Comparison of ENCODE assay signal across 28 cellular contexts in genomic region chr12:24244801-24245200, GRCh38.
DNase-seq lines count a peak whose midpoint lies in the region; ATAC-seq, FAIRE-seq and TF ChIP-seq lines count a peak whose summit lies in the region.
"Had no signal": no experiment of that assay in that cellular context is flagged by ENCODE, and none has a peak within 500 bp of the region (broad histone marks: within the 10 kb centered on the region; RNA-seq: fewer than 3 reads in every experiment).

No MANE protein-coding gene starts in this region.

- H3K36me3 ChIP-seq in GM23338 (ENCODE audit: insufficient read depth) (no peaks in the 10 kb centered on the region), RWPE2 (ENCODE audit: low read depth) (no peaks in the 10 kb centered on the region), keratinocyte (ENCODE audit: control insufficient read depth in 2 of 2, extremely low read depth in 1 of 2, insufficient read depth in 2 of 2, low read length in 2 of 2) (no peaks in the 10 kb centered on the region)
- H3K36me3 ChIP-seq: left ventricle myocardium inferior had no signal

- H3K4me1 ChIP-seq in GM23338 (ENCODE audit: insufficient read depth) (peaks cover 8% of the 10 kb centered on the region; the same call in 1 of the 2 replicates), RWPE2 (ENCODE audit: insufficient read depth, poor library complexity, severe bottlenecking) (no peaks in the 10 kb centered on the region), keratinocyte (ENCODE audit: control insufficient read depth, extremely low read depth, insufficient read depth, low read length) (peaks cover 7% of the 10 kb centered on the region)
- H3K4me1 ChIP-seq: left ventricle myocardium inferior had no signal

- H3K79me2 ChIP-seq in GM23338 (replicated peaks; ENCODE audit: insufficient read depth): no peaks in the 10 kb centered on the region
- no peaks in the 10 kb centered on the region for H3K79me2 ChIP-seq in keratinocyte (ENCODE audit: control insufficient read depth, insufficient read depth, low read length)

- dilution Hi-C loops in keratinocyte (cut with MboI; ENCODE audit: extremely low pct_ligation_motif_present, low sequenced_read_pairs): no loop called here

- no peak overlapping the region; the same call in 1 of the 2 replicates for H3K27ac Mint-ChIP-seq in GM23338
- H3K27ac Mint-ChIP-seq in chondrocyte (ENCODE audit: unreplicated experiment): no peak overlapping the region
- H3K27ac Mint-ChIP-seq: activated CD4-positive, alpha-beta T cell treated with anti-CD3 and anti-CD28 coated beads, Interleukin-2, amount 10 ng/mL, durations not matched to agents 24 days and 14 days; dendritic cell treated with granulocyte-macrophage colony-stimulating factor and Interleukin-4, amounts not matched to agents 40 ng/mL and 50 ng/mL, for 4 days; mesothelial cell of epicardium; naive thymus-derived CD8-positive, alpha-beta T cell; stimulated activated naive CD8-positive, alpha-beta T cell treated with anti-CD3 and anti-CD28 coated beads, Interleukin-15, Interleukin-2, amounts not matched to agents 100 ng/mL and 50 ng/mL, for 24 hours had no signal

- ATAC-seq in GM23338 (peak; percentile 40), RWPE2 (ENCODE audit: low read depth) (peak; percentile 82), GM21423 (IDR thresholded peaks at IDR 0.05; ENCODE audit: unreplicated experiment) (no peak)
- ATAC-seq: activated T-cell treated with anti-CD3 and anti-CD28 coated beads, Interleukin-2, amount 50 U/mL, for 4 hours; naive thymus-derived CD8-positive, alpha-beta T cell; Right ventricle myocardium inferior had no signal

- H3K27ac ChIP-seq in GM23338 (ENCODE audit: low read depth): no peak overlapping the region
- H3K27ac ChIP-seq in RWPE2 (ENCODE audit: poor library complexity, severe bottlenecking): no peak overlapping the region
- peak overlapping the region; percentile 38 for H3K27ac ChIP-seq in keratinocyte (ENCODE audit: control insufficient read depth, insufficient read depth, low read length)
- H3K27ac ChIP-seq: left ventricle myocardium inferior had no signal

- H3K9me1 ChIP-seq in keratinocyte (ENCODE audit: control insufficient read depth, extremely low read depth, insufficient read depth, low read length): no peaks in the 10 kb centered on the region

- H3K4me3 Mint-ChIP-seq in GM23338: no peak overlapping the region
- no peak overlapping the region for H3K4me3 Mint-ChIP-seq in chondrocyte (ENCODE audit: unreplicated experiment)
- H3K4me3 Mint-ChIP-seq: activated CD4-positive, alpha-beta T cell treated with anti-CD3 and anti-CD28 coated beads, Interleukin-2, amount 10 ng/mL, durations not matched to agents 24 days and 14 days; activated T-cell treated with anti-CD3 and anti-CD28 coated beads, Interleukin-2, amount 50 U/mL, for 4 hours; dendritic cell treated with granulocyte-macrophage colony-stimulating factor and Interleukin-4, amounts not matched to agents 40 ng/mL and 50 ng/mL, for 4 days; mesothelial cell of epicardium; naive thymus-derived CD8-positive, alpha-beta T cell; stimulated activated naive CD8-positive, alpha-beta T cell treated with anti-CD3 and anti-CD28 coated beads, Interleukin-15, Interleukin-2, amounts not matched to agents 100 ng/mL and 50 ng/mL, for 24 hours had no signal

- H3K4me1 Mint-ChIP-seq in GM23338 (peaks cover 31% of the 10 kb centered on the region), chondrocyte (ENCODE audit: low read depth) (peaks cover 13% of the 10 kb centered on the region)
- H3K4me1 Mint-ChIP-seq: activated CD4-positive, alpha-beta T cell treated with anti-CD3 and anti-CD28 coated beads, Interleukin-2, amount 10 ng/mL, durations not matched to agents 24 days and 14 days; mesothelial cell of epicardium; naive thymus-derived CD8-positive, alpha-beta T cell had no signal

- H3K9me3 Mint-ChIP-seq in GM23338: no peaks in the 10 kb centered on the region; the same call in 2 of the 3 replicates
- H3K9me3 Mint-ChIP-seq in chondrocyte (ENCODE audit: low read depth): peaks cover 2% of the 10 kb centered on the region
- H3K9me3 Mint-ChIP-seq: activated CD4-positive, alpha-beta T cell treated with anti-CD3 and anti-CD28 coated beads, Interleukin-2, amount 10 ng/mL, durations not matched to agents 24 days and 14 days; dendritic cell treated with granulocyte-macrophage colony-stimulating factor and Interleukin-4, amounts not matched to agents 40 ng/mL and 50 ng/mL, for 4 days; mesothelial cell of epicardium had no signal

- H3K36me3 Mint-ChIP-seq in GM23338 (ENCODE audit: low read depth) (no peaks in the 10 kb centered on the region), chondrocyte (ENCODE audit: low read depth) (no peaks in the 10 kb centered on the region)
- H3K36me3 Mint-ChIP-seq: mesothelial cell of epicardium; naive thymus-derived CD8-positive, alpha-beta T cell had no signal

- H2AFZ ChIP-seq in GM23338 (no peak overlapping the region), keratinocyte (ENCODE audit: control insufficient read depth, low read length) (no peak overlapping the region)

- DNase-seq in GM23338 (ENCODE audit: low spot score) (no peak), NCI-H1436 (lab: John Stamatoyannopoulos, UW) (peak; percentile 80), RWPE2 (ENCODE audit: low spot score) (no peak), keratinocyte (ENCODE audit: low read depth, low spot score) (peak; percentile 38), GDM1 (lab: John Stamatoyannopoulos, UW) (no peak), chondrocyte (ENCODE audit: low spot score) (no peak)
- DNase-seq in stimulated activated CD4-positive, alpha-beta T cell treated with anti-CD3 and anti-CD28 coated beads, Interleukin-2, amount 100 ng/mL, for 48 hours: no peak
- DNase-seq: ACHN; activated CD4-positive, alpha-beta T cell treated with anti-CD3 and anti-CD28 coated beads, Interleukin-2, amount 10 ng/mL, durations not matched to agents 24 days and 14 days; activated gamma-delta T cell treated with Interleukin-2 at 50 U/mL for 16 hours; activated T-cell treated with anti-CD3 and anti-CD28 coated beads, Interleukin-2, amount 50 U/mL, for 4 hours; central memory CD4-positive, alpha-beta T cell; DMS79 treated with DMSO at 0.1 percent for 48 hours; hypothalamus; KG1; left ventricle myocardium inferior; naive thymus-derived CD8-positive, alpha-beta T cell; NCI-H187; NCI-H345; occipital lobe had no signal

- no peaks in the 10 kb centered on the region for H3F3A ChIP-seq in GM23338 (replicated peaks; ENCODE audit: low read depth)

- H3K4me2 ChIP-seq in GM23338: no peak overlapping the region
- no peak overlapping the region for H3K4me2 ChIP-seq in keratinocyte (ENCODE audit: control insufficient read depth, extremely low read depth, insufficient read depth, low read depth, low read length)

- no peaks in the 10 kb centered on the region for H3K9me3 ChIP-seq in RWPE2 (ENCODE audit: severe bottlenecking)
- no peaks in the 10 kb centered on the region for H3K9me3 ChIP-seq in keratinocyte (ENCODE audit: control insufficient read depth, low read depth, low read length)
- H3K9me3 ChIP-seq: left ventricle myocardium inferior had no signal

- peaks cover 2% of the 10 kb centered on the region for H3K27me3 Mint-ChIP-seq in GM23338 (ENCODE audit: insufficient read depth, low read depth, poor library complexity)
- H3K27me3 Mint-ChIP-seq in chondrocyte (ENCODE audit: low read depth): no peaks in the 10 kb centered on the region
- H3K27me3 Mint-ChIP-seq: activated CD4-positive, alpha-beta T cell treated with anti-CD3 and anti-CD28 coated beads, Interleukin-2, amount 10 ng/mL, durations not matched to agents 24 days and 14 days; dendritic cell treated with granulocyte-macrophage colony-stimulating factor and Interleukin-4, amounts not matched to agents 40 ng/mL and 50 ng/mL, for 4 days; stimulated activated naive CD8-positive, alpha-beta T cell treated with anti-CD3 and anti-CD28 coated beads, Interleukin-15, Interleukin-2, amounts not matched to agents 100 ng/mL and 50 ng/mL, for 24 hours had no signal

- H3K9ac ChIP-seq in keratinocyte (ENCODE audit: control insufficient read depth, extremely low read depth, insufficient read depth, low read length): no peak overlapping the region

- peak; percentile 87 for FAIRE-seq in keratinocyte (lab: Jason Lieb, UNC)
- FAIRE-seq: astrocyte, endometrium, GM18507 had no signal

- no peaks in the 10 kb centered on the region for H3K9me2 ChIP-seq in GM23338 (ENCODE audit: insufficient read depth)

- TF ChIP-seq CTCF in GM23338 (conservative IDR thresholded peaks at IDR 0.05; ENCODE audit: low read depth in 2 of 2) (no peak), RWPE2 (IDR thresholded peaks at IDR 0.05; ENCODE audit: poor library complexity, severe bottlenecking) (no peak), keratinocyte (optimal IDR thresholded peaks at IDR 0.05 in 1 of 3, IDR thresholded peaks at IDR 0.05 in 1 of 3, conservative IDR thresholded peaks at IDR 0.05 in 1 of 3; ENCODE audit: extremely low read depth in 1 of 3, insufficient read depth in 2 of 3, low read length in 3 of 3) (no peak), chondrocyte (IDR thresholded peaks at IDR 0.05) (no peak)

- H3K4me3 ChIP-seq in GM23338 (no peak overlapping the region), RWPE2 (ENCODE audit: severe bottlenecking) (no peak overlapping the region), keratinocyte (ENCODE audit: control insufficient read depth in 2 of 3, extremely low read depth in 1 of 3, insufficient read depth in 2 of 3, low read depth in 1 of 3, low read length in 3 of 3) (no peak overlapping the region)
- H3K4me3 ChIP-seq: left ventricle myocardium inferior had no signal

- no peaks in the 10 kb centered on the region for H4K20me1 ChIP-seq in GM23338 (replicated peaks; ENCODE audit: insufficient read depth)
- H4K20me1 ChIP-seq in keratinocyte (ENCODE audit: control insufficient read depth, extremely low read depth, insufficient read depth, low read length): no peaks in the 10 kb centered on the region

- no peaks in the 10 kb centered on the region for H3K27me3 ChIP-seq in GM23338 (ENCODE audit: insufficient read depth)
- H3K27me3 ChIP-seq in RWPE2 (ENCODE audit: insufficient read depth, poor library complexity, severe bottlenecking): no peaks in the 10 kb centered on the region
- H3K27me3 ChIP-seq in keratinocyte (ENCODE audit: control insufficient read depth, extremely low read depth, insufficient read depth, low read length): no peaks in the 10 kb centered on the region

Comparison
In these comparisons a context has a peak if more than half of its experiments do, and no peak if none do; other contexts are left out.
1. DNase-seq: peak in NCI-H1436 (single experiment) and keratinocyte (single experiment); none in GM23338 (single experiment), RWPE2 (single experiment), stimulated activated CD4-positive, alpha-beta T cell treated with anti-CD3 and anti-CD28 coated beads, Interleukin-2, amount 100 ng/mL, for 48 hours (0 of 2), GDM1 (single experiment) and chondrocyte (single experiment).